ENCODE assay signal across 1 cellular context in the genomic region with DNA sequence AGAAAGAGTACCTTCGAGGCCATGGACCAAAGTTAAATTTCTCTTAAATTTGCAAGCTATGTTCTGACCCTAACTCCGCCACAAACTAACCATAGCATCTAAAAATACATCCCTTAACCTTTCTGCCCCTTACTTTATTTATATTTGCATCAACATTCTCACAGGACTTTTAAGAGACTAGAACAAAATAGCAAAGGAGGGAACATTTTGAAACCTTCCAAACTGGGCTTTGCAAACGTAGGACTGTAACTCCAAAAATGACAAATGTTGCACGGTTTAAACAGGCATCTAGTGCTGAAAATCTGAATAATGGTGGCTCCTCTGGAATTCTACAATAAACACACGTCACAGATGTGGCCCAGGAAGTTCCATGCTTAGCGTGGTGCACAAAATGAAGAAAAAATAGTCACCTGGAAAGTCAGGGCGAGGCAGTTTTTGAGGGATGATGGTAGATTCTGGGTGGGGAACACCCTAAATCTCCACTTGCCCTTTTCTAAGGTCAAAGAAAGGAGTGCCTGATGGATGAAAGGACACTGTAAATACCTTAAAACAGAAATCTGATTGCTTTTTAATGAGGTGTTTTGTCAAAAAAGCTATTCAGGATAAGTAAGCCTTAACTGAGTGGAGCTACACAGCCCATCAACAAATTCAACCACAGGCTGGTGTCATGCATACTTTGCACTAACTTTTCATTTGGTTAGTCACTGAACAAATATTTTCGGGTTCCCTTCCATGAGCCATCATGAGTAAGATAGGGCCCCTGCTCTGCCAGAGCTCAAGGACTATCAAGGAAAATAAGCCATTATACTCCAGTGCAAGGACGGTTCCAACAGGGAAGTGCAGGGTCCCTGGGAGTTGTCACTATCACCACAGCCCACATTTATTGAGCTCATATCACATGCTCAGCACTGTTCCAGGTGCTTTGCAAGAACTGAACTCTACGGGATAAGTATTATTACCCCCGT.
A peak's percentile ranks its signal among the peaks of the same experiment; 100 is the strongest.
TF ChIP-seq lines count a peak whose summit lies in the region.

No MANE protein-coding gene starts in this region.

TF ChIP-seq in HepG2, 621 proteins besides CTCF, POLR2A, EP300 and RAD21 (continued from another document and continues in another):
- TF ChIP-seq DRAP1 (CRISPR knock-in tag; IDR thresholded peaks at IDR 0.05) (peak; percentile 67; the same call in 1 of the 2 replicates), FOXA1 (IDR thresholded peaks at IDR 0.05) (no peak), FOXA1 (CRISPR knock-in tag; IDR thresholded peaks at IDR 0.05) (peak; percentile 58), ELF1 (CRISPR knock-in tag; IDR thresholded peaks at IDR 0.05) (peak; percentile 67; the same call in 1 of the 2 replicates), ZBTB7B (CRISPR knock-in tag; IDR thresholded peaks at IDR 0.05) (peak; percentile 87; the same call in 1 of the 2 replicates), XRCC5 (optimal IDR thresholded peaks at IDR 0.05; ENCODE audit: low read length) (peak; percentile 25), MYPOP (CRISPR knock-in tag; IDR thresholded peaks at IDR 0.05) (0 out of 2 replicates have a peak, but pooled peaks have one; percentile 29), ZNF614 (CRISPR knock-in tag; IDR thresholded peaks at IDR 0.05; ENCODE audit: borderline replicate concordance) (no peak), KDM2A (CRISPR knock-in tag; IDR thresholded peaks at IDR 0.05; ENCODE audit: borderline replicate concordance, low read depth) (peak; percentile 27; the same call in 1 of the 2 replicates), HOXA5 (CRISPR knock-in tag; IDR thresholded peaks at IDR 0.05) (0 out of 2 replicates have a peak, but pooled peaks have one; percentile 46), UBTF (CRISPR knock-in tag; IDR thresholded peaks at IDR 0.05) (peak; percentile 42; the same call in 1 of the 2 replicates), CENPT (CRISPR knock-in tag; IDR thresholded peaks at IDR 0.05; ENCODE audit: low read depth) (no peak), ZNF644 (CRISPR knock-in tag; IDR thresholded peaks at IDR 0.05; ENCODE audit: low read depth) (peak; percentile 78), LCORL (IDR thresholded peaks at IDR 0.05) (0 out of 2 replicates have a peak, but pooled peaks have one; percentile 25), LCORL (CRISPR knock-in tag; IDR thresholded peaks at IDR 0.05) (peak; percentile 97), ZNF788 (CRISPR knock-in tag; IDR thresholded peaks at IDR 0.05; ENCODE audit: borderline replicate concordance) (peak; percentile 48; the same call in 1 of the 2 replicates), KAT7 (CRISPR knock-in tag; IDR thresholded peaks at IDR 0.05; ENCODE audit: borderline replicate concordance) (peak; percentile 70; the same call in 1 of the 2 replicates), ZBTB21 (CRISPR knock-in tag; IDR thresholded peaks at IDR 0.05) (no peak), HDAC6 (IDR thresholded peaks at IDR 0.05; ENCODE audit: low read depth, low read length) (no peak), KLF15 (CRISPR knock-in tag; IDR thresholded peaks at IDR 0.05; ENCODE audit: borderline replicate concordance) (no peak), ZNF3 (CRISPR knock-in tag; IDR thresholded peaks at IDR 0.05) (peak; percentile 60; the same call in 1 of the 2 replicates), RFXANK (CRISPR knock-in tag; IDR thresholded peaks at IDR 0.05) (no peak), SP5 (CRISPR knock-in tag; IDR thresholded peaks at IDR 0.05; ENCODE audit: borderline replicate concordance, low read depth) (no peak), ZNF780A (CRISPR knock-in tag; IDR thresholded peaks at IDR 0.05) (no peak), CREB1 (IDR thresholded peaks at IDR 0.05) (peak; percentile 62), CREB1 (CRISPR knock-in tag; IDR thresholded peaks at IDR 0.05) (no peak; the same call in none of the 2 replicates), RORA (CRISPR knock-in tag; IDR thresholded peaks at IDR 0.05) (no peak), GFI1 (CRISPR knock-in tag; IDR thresholded peaks at IDR 0.05; ENCODE audit: borderline replicate concordance) (no peak), ZNF264 (CRISPR knock-in tag; IDR thresholded peaks at IDR 0.05) (0 out of 2 replicates have a peak, but pooled peaks have one; percentile 64), FOXP4 (CRISPR knock-in tag; IDR thresholded peaks at IDR 0.05) (peak; percentile 88), ZNF841 (CRISPR knock-in tag; IDR thresholded peaks at IDR 0.05; ENCODE audit: borderline replicate concordance) (no peak), FOSL2 (CRISPR knock-in tag; IDR thresholded peaks at IDR 0.05) (peak; percentile 97)
- TF ChIP-seq, protein P1, sequence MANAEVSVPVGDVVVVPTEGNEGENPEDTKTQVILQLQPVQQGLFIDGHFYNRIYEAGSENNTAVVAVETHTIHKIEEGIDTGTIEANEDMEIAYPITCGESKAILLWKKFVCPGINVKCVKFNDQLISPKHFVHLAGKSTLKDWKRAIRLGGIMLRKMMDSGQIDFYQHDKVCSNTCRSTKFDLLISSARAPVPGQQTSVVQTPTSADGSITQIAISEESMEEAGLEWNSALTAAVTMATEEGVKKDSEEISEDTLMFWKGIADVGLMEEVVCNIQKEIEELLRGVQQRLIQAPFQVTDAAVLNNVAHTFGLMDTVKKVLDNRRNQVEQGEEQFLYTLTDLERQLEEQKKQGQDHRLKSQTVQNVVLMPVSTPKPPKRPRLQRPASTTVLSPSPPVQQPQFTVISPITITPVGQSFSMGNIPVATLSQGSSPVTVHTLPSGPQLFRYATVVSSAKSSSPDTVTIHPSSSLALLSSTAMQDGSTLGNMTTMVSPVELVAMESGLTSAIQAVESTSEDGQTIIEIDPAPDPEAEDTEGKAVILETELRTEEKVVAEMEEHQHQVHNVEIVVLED (CRISPR knock-in tag; IDR thresholded peaks at IDR 0.05; ENCODE audit: borderline replicate concordance): peak; percentile 29; the same call in 1 of the 2 replicates
- TF ChIP-seq, protein P2, sequence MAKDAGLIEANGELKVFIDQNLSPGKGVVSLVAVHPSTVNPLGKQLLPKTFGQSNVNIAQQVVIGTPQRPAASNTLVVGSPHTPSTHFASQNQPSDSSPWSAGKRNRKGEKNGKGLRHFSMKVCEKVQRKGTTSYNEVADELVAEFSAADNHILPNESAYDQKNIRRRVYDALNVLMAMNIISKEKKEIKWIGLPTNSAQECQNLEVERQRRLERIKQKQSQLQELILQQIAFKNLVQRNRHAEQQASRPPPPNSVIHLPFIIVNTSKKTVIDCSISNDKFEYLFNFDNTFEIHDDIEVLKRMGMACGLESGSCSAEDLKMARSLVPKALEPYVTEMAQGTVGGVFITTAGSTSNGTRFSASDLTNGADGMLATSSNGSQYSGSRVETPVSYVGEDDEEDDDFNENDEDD (CRISPR knock-in tag; IDR thresholded peaks at IDR 0.05; ENCODE audit: borderline replicate concordance): no peak
- TF ChIP-seq, protein P3, sequence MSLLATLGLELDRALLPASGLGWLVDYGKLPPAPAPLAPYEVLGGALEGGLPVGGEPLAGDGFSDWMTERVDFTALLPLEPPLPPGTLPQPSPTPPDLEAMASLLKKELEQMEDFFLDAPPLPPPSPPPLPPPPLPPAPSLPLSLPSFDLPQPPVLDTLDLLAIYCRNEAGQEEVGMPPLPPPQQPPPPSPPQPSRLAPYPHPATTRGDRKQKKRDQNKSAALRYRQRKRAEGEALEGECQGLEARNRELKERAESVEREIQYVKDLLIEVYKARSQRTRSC (CRISPR knock-in tag; IDR thresholded peaks at IDR 0.05; ENCODE audit: low read depth): no peak
- TF ChIP-seq, protein P4, sequence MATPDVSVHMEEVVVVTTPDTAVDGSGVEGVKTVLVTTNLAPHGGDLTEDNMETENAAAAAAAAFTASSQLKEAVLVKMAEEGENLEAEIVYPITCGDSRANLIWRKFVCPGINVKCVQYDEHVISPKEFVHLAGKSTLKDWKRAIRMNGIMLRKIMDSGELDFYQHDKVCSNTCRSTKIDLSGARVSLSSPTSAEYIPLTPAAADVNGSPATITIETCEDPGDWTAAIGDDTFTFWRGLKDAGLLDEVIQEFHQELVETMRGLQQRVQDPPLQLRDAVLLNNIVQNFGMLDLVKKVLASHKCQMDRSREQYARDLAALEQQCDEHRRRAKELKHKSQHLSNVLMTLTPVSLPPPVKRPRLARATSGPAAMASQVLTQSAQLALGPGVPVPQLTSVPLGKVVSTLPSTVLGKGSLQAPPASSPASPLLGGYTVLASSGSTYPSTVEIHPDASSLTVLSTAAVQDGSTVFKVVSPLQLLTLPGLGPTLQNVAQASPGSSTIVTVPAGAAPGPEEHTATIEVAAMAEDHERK (CRISPR knock-in tag; IDR thresholded peaks at IDR 0.05; ENCODE audit: low read depth): 0 out of 2 replicates have a peak, but pooled peaks have one; percentile 13
- TF ChIP-seq, protein P5, sequence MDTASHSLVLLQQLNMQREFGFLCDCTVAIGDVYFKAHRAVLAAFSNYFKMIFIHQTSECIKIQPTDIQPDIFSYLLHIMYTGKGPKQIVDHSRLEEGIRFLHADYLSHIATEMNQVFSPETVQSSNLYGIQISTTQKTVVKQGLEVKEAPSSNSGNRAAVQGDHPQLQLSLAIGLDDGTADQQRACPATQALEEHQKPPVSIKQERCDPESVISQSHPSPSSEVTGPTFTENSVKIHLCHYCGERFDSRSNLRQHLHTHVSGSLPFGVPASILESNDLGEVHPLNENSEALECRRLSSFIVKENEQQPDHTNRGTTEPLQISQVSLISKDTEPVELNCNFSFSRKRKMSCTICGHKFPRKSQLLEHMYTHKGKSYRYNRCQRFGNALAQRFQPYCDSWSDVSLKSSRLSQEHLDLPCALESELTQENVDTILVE (CRISPR knock-in tag; IDR thresholded peaks at IDR 0.05): peak; percentile 9
- TF ChIP-seq, protein P6, sequence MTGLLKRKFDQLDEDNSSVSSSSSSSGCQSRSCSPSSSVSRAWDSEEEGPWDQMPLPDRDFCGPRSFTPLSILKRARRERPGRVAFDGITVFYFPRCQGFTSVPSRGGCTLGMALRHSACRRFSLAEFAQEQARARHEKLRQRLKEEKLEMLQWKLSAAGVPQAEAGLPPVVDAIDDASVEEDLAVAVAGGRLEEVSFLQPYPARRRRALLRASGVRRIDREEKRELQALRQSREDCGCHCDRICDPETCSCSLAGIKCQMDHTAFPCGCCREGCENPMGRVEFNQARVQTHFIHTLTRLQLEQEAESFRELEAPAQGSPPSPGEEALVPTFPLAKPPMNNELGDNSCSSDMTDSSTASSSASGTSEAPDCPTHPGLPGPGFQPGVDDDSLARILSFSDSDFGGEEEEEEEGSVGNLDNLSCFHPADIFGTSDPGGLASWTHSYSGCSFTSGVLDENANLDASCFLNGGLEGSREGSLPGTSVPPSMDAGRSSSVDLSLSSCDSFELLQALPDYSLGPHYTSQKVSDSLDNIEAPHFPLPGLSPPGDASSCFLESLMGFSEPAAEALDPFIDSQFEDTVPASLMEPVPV (CRISPR knock-in tag; IDR thresholded peaks at IDR 0.05): 0 out of 2 replicates have a peak, but pooled peaks have one; percentile 40
